ENCODE assay signal across 8 cellular contexts in the genomic region with DNA sequence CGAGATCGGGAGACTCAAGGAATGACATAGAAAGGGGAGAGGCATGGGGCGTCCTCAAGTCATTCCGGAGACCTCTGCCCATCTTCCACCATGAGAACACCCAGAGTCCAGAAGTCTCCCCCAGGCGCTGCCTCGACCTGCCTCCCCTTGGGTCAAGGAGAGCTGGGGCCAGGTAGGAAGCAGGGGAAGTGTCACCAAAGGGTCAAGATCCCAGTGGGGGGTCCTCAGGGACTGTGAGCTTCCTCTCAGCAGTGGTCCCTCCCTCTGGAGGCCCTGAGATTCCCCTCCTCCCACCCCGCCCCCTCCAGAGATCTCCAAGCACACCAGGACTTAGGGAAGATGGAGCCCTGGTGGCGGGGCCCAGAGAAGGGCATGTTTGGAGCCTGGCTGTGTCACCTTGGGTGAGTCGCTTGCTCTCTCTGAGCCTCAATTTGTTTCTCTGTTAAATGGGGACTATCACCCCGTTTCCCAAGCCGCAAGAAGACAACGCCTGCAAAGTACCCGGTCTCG. TPM values are rescaled to one million over a fixed set of nuclear protein-coding genes. Genes with fewer than 3 reads are reported as not detected.
DNase-seq lines count a peak whose midpoint lies in the region; TF ChIP-seq lines count a peak whose summit lies in the region.

No MANE protein-coding gene starts in this region.

- TF ChIP-seq CTCF in endodermal cell (conservative IDR thresholded peaks at IDR 0.05) (no peak), neutrophil (IDR thresholded peaks at IDR 0.05) (no peak)

- H3K36me3 ChIP-seq in NT2/D1 (ENCODE audit: insufficient read depth, insufficient read length, low read length) (no peaks in the 10 kb centered on the region), endodermal cell (ENCODE audit: control insufficient read depth, insufficient read depth, low read length) (no peaks in the 10 kb centered on the region), neutrophil (no peaks in the 10 kb centered on the region)

- H3K9me3 ChIP-seq in NT2/D1 (ENCODE audit: insufficient read depth, low read length) = no peaks in the 10 kb centered on the region
- H3K9me3 ChIP-seq in endodermal cell (ENCODE audit: control insufficient read depth, low read length) = no peaks in the 10 kb centered on the region
- H3K9me3 ChIP-seq in neutrophil = no peaks in the 10 kb centered on the region

- peak overlapping the region; percentile 55 for H3K4me3 ChIP-seq in NT2/D1 (ENCODE audit: insufficient read length, low read depth)
- peak overlapping the region; percentile 73 for H3K4me3 ChIP-seq in endodermal cell (ENCODE audit: low read length)
- peak overlapping the region; percentile 41 to 72 for H3K4me3 ChIP-seq in neutrophil (ENCODE audit: low read depth in 1 of 2, low read length in 1 of 2)

- H3K27ac ChIP-seq in endodermal cell (ENCODE audit: low read depth, low read length) = no peak overlapping the region
- H3K27ac ChIP-seq in neutrophil = no peak overlapping the region

- H3K36me3 Mint-ChIP-seq in endodermal cell (ENCODE audit: low read depth) = no peaks in the 10 kb centered on the region

- H3K4me3 Mint-ChIP-seq in endodermal cell = peak overlapping the region; percentile 42

- peak; percentile 38 for DNase-seq in D341Med (ENCODE audit: low spot score)
- no peak for DNase-seq in NT2/D1 (ENCODE audit: low read depth, low spot score)
- peak; percentile 86 for DNase-seq in endodermal cell
- no peak for DNase-seq in germinal center (ENCODE audit: low spot score)
- DNase-seq in NCI-H526 treated with DMSO at 0.1 percent for 48 hours (lab: John Stamatoyannopoulos, UW) = no peak
- no peak for DNase-seq in NCI-H1930 (lab: John Stamatoyannopoulos, UW)
- DNase-seq in activated CD4-positive, CD25-positive, alpha-beta regulatory T cell treated with anti-CD3 and anti-CD28 coated beads, Interleukin-2, amount 50 U/mL, for 72 hours = no peak

- peaks cover 56% of the 10 kb centered on the region for H3K27me3 Mint-ChIP-seq in endodermal cell (ENCODE audit: insufficient read depth)

- no peak overlapping the region for H3K27ac Mint-ChIP-seq in endodermal cell

- H3K4me1 ChIP-seq in NT2/D1 (ENCODE audit: insufficient read depth, insufficient read length) = no peaks in the 10 kb centered on the region
- no peaks in the 10 kb centered on the region for H3K4me1 ChIP-seq in endodermal cell (ENCODE audit: control insufficient read depth, insufficient read depth, low read length)
- H3K4me1 ChIP-seq in neutrophil (ENCODE audit: control insufficient read depth in 1 of 2, insufficient read depth in 1 of 2, low read depth in 1 of 2, low read length in 1 of 2) = peaks cover 19 to 31% of the 10 kb centered on the region in 2 experiments

- H3K9ac ChIP-seq in NT2/D1 (ENCODE audit: insufficient read length, low read depth) (peak overlapping the region; percentile 67), endodermal cell (ENCODE audit: extremely low read depth, low read length, poor library complexity, severe bottlenecking) (no peak overlapping the region)

- H3K9me3 Mint-ChIP-seq in endodermal cell = no peaks in the 10 kb centered on the region

- 12% methylated on average over 7 to 14 of the region's 14 CpGs for WGBS in endodermal cell (ENCODE audit: insufficient coverage in 1 of 2, insufficient read length in 1 of 2), 2 experiments

- H3K4me1 Mint-ChIP-seq in endodermal cell = peaks cover 12% of the 10 kb centered on the region

- H3K27me3 ChIP-seq in NT2/D1 (ENCODE audit: insufficient read depth, insufficient read length) (no peaks in the 10 kb centered on the region), endodermal cell (ENCODE audit: control insufficient read depth, insufficient read depth, low read length, poor library complexity, severe bottlenecking) (peaks cover 28% of the 10 kb centered on the region), neutrophil (peaks cover 87% of the 10 kb centered on the region)

RNA-seq across cellular contexts. Expression of gene DACT3, which starts 0.9 kb away (rescaled TPM):
- under 1 TPM; 0.15 to 0.70 TPM for total RNA-seq in endodermal cell
- polyA plus RNA-seq in endodermal cell (2013, experiment 1 of 2) = 11.3 TPM
- 10.6 TPM for polyA plus RNA-seq in endodermal cell (2013, experiment 2 of 2)

RNA-seq across cellular contexts. Expression of gene GNG8, which starts 24.1 kb away (rescaled TPM):
- total RNA-seq in endodermal cell = not detected
- polyA plus RNA-seq in endodermal cell (2013, experiment 1 of 2) = 3.8 TPM
- 3.6 TPM for polyA plus RNA-seq in endodermal cell (2013, experiment 2 of 2)

RNA-seq across cellular contexts. Expression of gene PTGIR, which starts 35.2 kb away (rescaled TPM):
- total RNA-seq in endodermal cell = not detected
- not detected for polyA plus RNA-seq in endodermal cell (2013, experiment 1 of 2)
- polyA plus RNA-seq in endodermal cell (2013, experiment 2 of 2) = not detected

RNA-seq across cellular contexts. Expression of gene PRKD2, which starts 56.9 kb away (rescaled TPM):
- total RNA-seq in endodermal cell = 10 to 100 TPM; 80.5 to 90.8 TPM
- polyA plus RNA-seq in endodermal cell (2013, experiment 1 of 2) = 29.2 TPM
- 30.6 TPM for polyA plus RNA-seq in endodermal cell (2013, experiment 2 of 2)

RNA-seq across cellular contexts. Expression of gene CALM3, which starts 58.9 kb away (rescaled TPM):
- total RNA-seq in endodermal cell = 100 to 1,000 TPM; 564 to 573 TPM
- polyA plus RNA-seq in endodermal cell (2013, experiment 1 of 2) = 356 TPM
- polyA plus RNA-seq in endodermal cell (2013, experiment 2 of 2) = 335 TPM

Comparison
In these comparisons a context has a peak if more than half of its experiments do, and no peak if none do; other contexts are left out.
1. DNase-seq: peak in D341Med (single experiment) and endodermal cell (single experiment); none in NT2/D1 (single experiment), germinal center (single experiment), NCI-H526 treated with DMSO at 0.1 percent for 48 hours (single experiment), NCI-H1930 (0 of 2) and activated CD4-positive, CD25-positive, alpha-beta regulatory T cell treated with anti-CD3 and anti-CD28 coated beads, Interleukin-2, amount 50 U/mL, for 72 hours (single experiment).
2. Peak in every context shown above with its lines, with median percentiles within 50 percentile points of each other: H3K4me3 ChIP-seq.